14 cellular contexts compared by ENCODE assay signal in the genomic region with DNA sequence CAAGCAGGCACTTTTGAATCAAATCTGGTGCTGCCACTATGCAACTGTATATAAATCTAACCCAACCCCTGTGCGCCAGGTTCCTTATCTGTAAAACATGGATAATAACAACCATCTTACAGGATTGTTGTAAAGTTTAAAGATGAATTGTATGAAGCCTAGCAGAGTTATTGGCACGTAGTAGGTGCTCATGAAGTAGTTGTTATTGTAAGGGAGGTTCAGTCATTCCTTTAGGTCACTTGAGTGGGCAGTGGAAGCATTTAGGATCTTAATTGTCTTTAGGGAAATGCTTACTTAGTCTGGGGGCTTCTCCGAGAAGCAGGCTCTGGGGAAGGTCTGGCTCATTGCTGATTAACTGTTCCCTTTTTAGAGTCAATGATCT. TPM values are rescaled to one million over a fixed set of nuclear protein-coding genes. Genes with fewer than 3 reads are reported as not detected.
DNase-seq lines count a peak whose midpoint lies in the region; ATAC-seq, FAIRE-seq and TF ChIP-seq lines count a peak whose summit lies in the region.
"Had no signal": no experiment of that assay in that cellular context is flagged by ENCODE, and none has a peak within 500 bp of the region (broad histone marks: within the 10 kb centered on the region; RNA-seq: fewer than 3 reads in every experiment).

No MANE protein-coding gene starts in this region.

- TF ChIP-seq CTCF in left ventricle myocardium inferior (IDR thresholded peaks at IDR 0.05; ENCODE audit: borderline replicate concordance): no peak

- intact Hi-C loops in left ventricle myocardium inferior (cut with micrococcal nuclease): no loop called here
- intact Hi-C loops in cardiac septum (cut with DNase I): no loop called here

- no peak for ATAC-seq in left lobe of liver
- ATAC-seq: GM12878 had no signal

- H3K9me3 ChIP-seq in left ventricle myocardium inferior (replicated peaks) (no peaks in the 10 kb centered on the region), muscle layer of duodenum (ENCODE audit: control insufficient read depth in 1 of 2, low read length in 2 of 2) (no peaks in the 10 kb centered on the region)
- H3K9me3 ChIP-seq: BE2C had no signal

- no peak for DNase-seq in left ventricle myocardium inferior
- no peak for DNase-seq in cardiac septum (ENCODE audit: low spot score)
- no peak for DNase-seq in urothelium cell line (ENCODE audit: low spot score)
- DNase-seq in SW480 (ENCODE audit: low spot score): no peak
- no peak for DNase-seq in DMS 273 treated with DMSO at 0.1 percent for 48 hours (lab: John Stamatoyannopoulos, UW)
- no peak for DNase-seq in left lobe of liver (ENCODE audit: low spot score)
- DNase-seq: activated gamma-delta T cell; BE2C; NCI-H146; NCI-H524 treated with DMSO at 0.1 percent for 48 hours; stimulated activated CD4-positive, alpha-beta T cell treated with anti-CD3 and anti-CD28 coated beads, Interleukin-15, amount 100 ng/mL, for 24 hours had no signal

- H3K27ac ChIP-seq in left ventricle myocardium inferior (replicated peaks) (peak overlapping the region; percentile 80), angular gyrus (ENCODE audit: low read depth, low read length) (peak overlapping the region; percentile 82), muscle layer of duodenum (ENCODE audit: low read length) (peak overlapping the region; percentile 24)

- peak; percentile 5 for FAIRE-seq in urothelium cell line (lab: Jason Lieb, UNC)
- FAIRE-seq: GM12878 had no signal

- no peak overlapping the region for H3K4me3 ChIP-seq in left ventricle myocardium inferior
- H3K4me3 ChIP-seq in muscle layer of duodenum (ENCODE audit: low read depth in 1 of 2, low read length in 2 of 2): no peak overlapping the region
- H3K4me3 ChIP-seq: GM12878 had no signal

- H3K27me3 ChIP-seq in left ventricle myocardium inferior (ENCODE audit: low read depth): no peaks in the 10 kb centered on the region
- no peaks in the 10 kb centered on the region for H3K27me3 ChIP-seq in muscle layer of duodenum (ENCODE audit: low read depth, low read length)
- H3K27me3 ChIP-seq: BE2C had no signal

- no peaks in the 10 kb centered on the region for H3K36me3 ChIP-seq in left ventricle myocardium inferior
- H3K36me3 ChIP-seq in muscle layer of duodenum (ENCODE audit: control insufficient read depth in 1 of 2, insufficient read depth in 2 of 2, low read length in 2 of 2): no peaks in the 10 kb centered on the region
- H3K36me3 ChIP-seq: BE2C had no signal

- peaks cover 57% of the 10 kb centered on the region for H3K4me1 ChIP-seq in left ventricle myocardium inferior
- peaks cover 4 to 31% of the 10 kb centered on the region in 2 donors for H3K4me1 ChIP-seq in muscle layer of duodenum (ENCODE audit: control insufficient read depth in 1 of 2, insufficient read depth in 2 of 2, low read length in 2 of 2)

RNA-seq across cellular contexts. Expression of gene PKIG, which starts 29.8 kb away (rescaled TPM):
- 172 TPM for total RNA-seq in left ventricle myocardium inferior
- total RNA-seq in cardiac septum: 274 TPM
- total RNA-seq in left lobe of liver: 22.7 TPM

RNA-seq across cellular contexts. Expression of gene SERINC3, which starts 30.7 kb away (rescaled TPM):
- 88.4 TPM for total RNA-seq in left ventricle myocardium inferior
- total RNA-seq in cardiac septum: 94.3 TPM
- total RNA-seq in left lobe of liver: 50.4 TPM

Comparison
In these comparisons a context has a peak if more than half of its experiments do, and no peak if none do; other contexts are left out.
1. H3K27ac ChIP-seq: peak in every context shown above with its lines; median percentile 82 in angular gyrus; 80 in left ventricle myocardium inferior; 24 in muscle layer of duodenum.